ENCODE assay signal across 31 cellular contexts in the genomic region with DNA sequence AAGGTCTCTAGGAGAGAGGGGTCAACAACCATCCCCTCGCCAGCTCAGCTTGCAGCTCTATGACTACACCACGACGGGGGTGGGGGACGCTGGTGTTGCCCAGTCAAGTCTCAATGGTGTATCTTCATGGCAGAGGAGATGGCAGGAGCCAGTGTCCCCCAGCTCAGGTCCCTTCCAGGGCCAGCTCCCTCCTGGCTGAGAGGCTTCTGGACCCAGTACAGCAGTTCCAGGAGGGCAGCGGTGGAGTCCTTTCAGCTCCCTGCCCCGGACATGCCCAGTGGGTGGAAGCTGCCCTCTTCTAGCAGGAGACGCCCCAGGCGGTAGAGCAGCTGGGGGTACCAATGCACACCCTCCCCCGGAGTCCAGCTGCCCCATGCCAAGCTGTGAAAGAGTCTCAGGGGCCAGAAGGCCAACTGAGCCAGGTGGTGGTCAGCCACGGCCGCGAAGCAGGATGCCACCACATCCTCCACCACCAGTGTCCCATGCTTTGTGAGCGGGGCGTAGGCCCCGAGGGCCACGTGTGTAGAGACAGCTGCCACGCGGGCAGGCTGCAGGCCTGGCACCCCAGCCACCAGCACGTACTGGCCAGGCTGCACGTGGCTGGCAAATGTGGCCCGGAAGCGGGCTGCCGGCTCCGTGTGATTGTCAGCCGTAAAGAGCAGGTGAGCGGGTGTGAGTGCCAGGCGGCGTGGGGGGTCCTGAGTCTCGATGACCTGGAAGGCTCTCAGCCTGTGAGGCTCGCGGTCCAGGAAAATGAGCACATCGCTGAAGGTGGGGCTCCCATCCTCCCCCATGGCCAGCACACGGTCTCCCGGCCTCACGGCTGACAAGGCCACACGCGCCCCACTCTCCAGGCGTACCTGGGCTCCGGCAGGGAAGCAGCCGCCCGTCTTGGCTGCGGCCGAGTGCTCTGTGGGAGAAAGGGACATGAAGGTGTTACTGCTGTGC. TPM values are rescaled to one million over a fixed set of nuclear protein-coding genes. Genes with fewer than 3 reads are reported as not detected.
"Had no signal": no experiment of that assay in that cellular context is flagged by ENCODE, and none has a peak within 500 bp of the region (broad histone marks: within the 10 kb centered on the region; RNA-seq: fewer than 3 reads in every experiment).

No MANE protein-coding gene starts in this region.

- DNase-seq: activated B cell treated with CpG ODN at 0.5 μM for 24 hours; activated CD4-positive, alpha-beta T cell treated with anti-CD3 and anti-CD28 coated beads for 48 hours; activated CD4-positive, alpha-beta T cell treated with anti-CD3 and anti-CD28 coated beads, Interleukin-2, amount 50 U/mL, for 1 hour; activated CD4-positive, alpha-beta T cell treated with anti-CD3 and anti-CD28 coated beads, Interleukin-2, amount 50 U/mL, for 48 hours; activated CD8-positive, alpha-beta memory T cell treated with anti-CD3 and anti-CD28 coated beads for 24 hours; activated CD8-positive, alpha-beta T cell treated with anti-CD3 and anti-CD28 coated beads for 36 hours; activated effector memory CD4-positive, alpha-beta T cell treated with Interleukin-2 at 50 U/mL for 16 hours; activated gamma-delta T cell treated with Interleukin-2 at 50 U/mL for 16 hours; activated naive CD4-positive, alpha-beta T cell treated with anti-CD3 and anti-CD28 coated beads, Interleukin-2, amount 50 U/mL, for 16 hours; activated naive CD4-positive, alpha-beta T cell treated with Interleukin-2 at 50 U/mL for 16 hours; activated T-cell treated with anti-CD3 and anti-CD28 coated beads, Interleukin-2, amount 50 U/mL, for 4 hours; amniotic stem cell; anterior cingulate cortex; brain microvascular endothelial cell; dorsolateral prefrontal cortex; effector memory CD4-positive, alpha-beta T cell; endodermal cell; foreskin fibroblast; T-helper 1 cell; T-helper 17 cell; T1000; WERI-Rb-1 had no signal

- ATAC-seq: activated CD4-positive, CD25-positive, alpha-beta regulatory T cell treated with anti-CD3 and anti-CD28 coated beads, Interleukin-2, amount 50 U/mL, for 24 hours; activated CD8-positive, alpha-beta T cell treated with anti-CD3 and anti-CD28 coated beads for 36 hours; activated T-cell treated with anti-CD3 and anti-CD28 coated beads, Interleukin-2, amount 50 U/mL, for 4 hours; activated T-helper 17 cell treated with anti-CD3 and anti-CD28 coated beads, Interleukin-2, amount 50 U/mL, for 72 hours; esophagus mucosa; T-helper 17 cell had no signal

- H3K4me3 ChIP-seq: coronary artery, dorsolateral prefrontal cortex had no signal

- H3K27ac ChIP-seq: brain microvascular endothelial cell, coronary artery, dorsolateral prefrontal cortex, WERI-Rb-1 had no signal

- H3K36me3 ChIP-seq: brain microvascular endothelial cell, WERI-Rb-1 had no signal

RNA-seq across cellular contexts. Expression of gene IHH, which starts 5.5 kb away (rescaled TPM):
- total RNA-seq: activated B cell treated with CpG ODN at 0.5 μM for 24 hours; activated CD8-positive, alpha-beta T cell treated with anti-CD3 and anti-CD28 coated beads for 36 hours; astrocyte; bronchial epithelial cell; cardiac septum; cerebellum; epithelial cell of proximal tubule; T-helper 17 cell had no signal

RNA-seq across cellular contexts. Expression of gene CFAP65, which starts 13.9 kb away (rescaled TPM):
- total RNA-seq: activated B cell treated with CpG ODN at 0.5 μM for 24 hours; activated CD8-positive, alpha-beta T cell treated with anti-CD3 and anti-CD28 coated beads for 36 hours; activated T-cell treated with anti-CD3 and anti-CD28 coated beads, Interleukin-2, amount 50 U/mL, for 4 hours; activated T-helper 17 cell treated with anti-CD3 and anti-CD28 coated beads, Interleukin-2, amount 50 U/mL, for 72 hours; bronchial epithelial cell; cardiac septum; esophagus mucosa; T-helper 17 cell had no signal
